Comparison of ENCODE assay signal across 10 cellular contexts in genomic region chr2:189254268-189254883, GRCh38.
A peak's percentile ranks its signal among the peaks of the same experiment; 100 is the strongest.
DNase-seq lines count a peak whose midpoint lies in the region; ATAC-seq and TF ChIP-seq lines count a peak whose summit lies in the region.
"Had no signal": no experiment of that assay in that cellular context is flagged by ENCODE, and none has a peak within 500 bp of the region (broad histone marks: within the 10 kb centered on the region; RNA-seq: fewer than 3 reads in every experiment).

No MANE protein-coding gene starts in this region.

- no peaks in the 10 kb centered on the region for H3K27me3 Mint-ChIP-seq in activated naive CD8-positive, alpha-beta T cell
- H3K27me3 Mint-ChIP-seq in activated naive CD8-positive, alpha-beta T cell treated with anti-CD3 and anti-CD28 coated beads for 36 hours, result no peaks in the 10 kb centered on the region
- H3K27me3 Mint-ChIP-seq: activated CD4-positive, alpha-beta T cell treated with anti-CD3 and anti-CD28 coated beads, Interleukin-2, amount 10 ng/mL, durations not matched to agents 24 days and 14 days had no signal

- H3K9me3 Mint-ChIP-seq in activated naive CD8-positive, alpha-beta T cell (ENCODE audit: low read depth), result no peaks in the 10 kb centered on the region
- H3K9me3 Mint-ChIP-seq in activated naive CD8-positive, alpha-beta T cell treated with anti-CD3 and anti-CD28 coated beads for 36 hours, result peaks cover 3% of the 10 kb centered on the region

- H3K79me1 ChIP-seq in mesendoderm (ENCODE audit: low read length), result no peaks in the 10 kb centered on the region

- DNase-seq in activated naive CD8-positive, alpha-beta T cell treated with anti-CD3 and anti-CD28 coated beads for 36 hours, result no peak
- DNase-seq in epithelial cell of esophagus (ENCODE audit: low read depth) (peak; percentile 96), mesendoderm (peak; percentile 8), aorta (peak; percentile 77 to 81), NOMO-1 (lab: John Stamatoyannopoulos, UW; ENCODE audit: unreplicated experiment in 2 of 2) (no peak)
- DNase-seq: activated CD4-positive, alpha-beta T cell treated with anti-CD3 and anti-CD28 coated beads, Interleukin-2, amount 10 ng/mL, durations not matched to agents 24 days and 14 days; NCI-H2171 treated with DMSO at 0.1 percent for 48 hours had no signal

- WGBS in mesendoderm (ENCODE audit: extremely low coverage, insufficient coverage, low lambda C conversion rate), result no CpG with 5 or more reads among the region's 4 CpGs
- 3 to 6% methylated on average over 4 of the region's 4 CpGs for WGBS in aorta, 2 donors

- no peak overlapping the region for H3K9ac ChIP-seq in mesendoderm (ENCODE audit: low read length)

- H4K8ac ChIP-seq in mesendoderm (ENCODE audit: low read depth, low read length), result no peak overlapping the region

- H2BK15ac ChIP-seq in mesendoderm (replicated peaks; ENCODE audit: low read depth), result no peak overlapping the region

- peak overlapping the region; percentile 70 for H3K27ac Mint-ChIP-seq in activated naive CD8-positive, alpha-beta T cell
- no peak overlapping the region for H3K27ac Mint-ChIP-seq in activated naive CD8-positive, alpha-beta T cell treated with anti-CD3 and anti-CD28 coated beads for 36 hours
- H3K27ac Mint-ChIP-seq: activated CD4-positive, alpha-beta T cell treated with anti-CD3 and anti-CD28 coated beads, Interleukin-2, amount 10 ng/mL, durations not matched to agents 24 days and 14 days had no signal

- H2AK5ac ChIP-seq in mesendoderm (ENCODE audit: low read length), result no peak overlapping the region

- no peak overlapping the region for H3K18ac ChIP-seq in mesendoderm (ENCODE audit: low read length)

- H3K27ac ChIP-seq in mesendoderm (ENCODE audit: low read depth, low read length) (no peak overlapping the region), aorta (ENCODE audit: low read depth in 1 of 2, low read length in 2 of 2) (peak overlapping the region in 1 of 2 donors; percentile 89)

- no peak overlapping the region for H3K4me3 Mint-ChIP-seq in activated naive CD8-positive, alpha-beta T cell
- no peak overlapping the region for H3K4me3 Mint-ChIP-seq in activated naive CD8-positive, alpha-beta T cell treated with anti-CD3 and anti-CD28 coated beads for 36 hours
- H3K4me3 Mint-ChIP-seq: activated CD4-positive, alpha-beta T cell treated with anti-CD3 and anti-CD28 coated beads, Interleukin-2, amount 10 ng/mL, durations not matched to agents 24 days and 14 days had no signal

- H3K4ac ChIP-seq in mesendoderm (ENCODE audit: low read depth, low read length), result no peak overlapping the region

- intact Hi-C loops in aorta (cut with DNase I), result loop anchor here in 1 of 2 donors (5.0 kb wide), 1 partner anchor 42 kb away; no protein-coding TSS in a partner anchor

- no peaks in the 10 kb centered on the region for H3K9me3 ChIP-seq in aorta (ENCODE audit: control insufficient read depth, low read length)

- H3K27me3 ChIP-seq in mesendoderm (ENCODE audit: insufficient read depth, low read length, poor library complexity), result no peaks in the 10 kb centered on the region
- H3K27me3 ChIP-seq in aorta (ENCODE audit: control insufficient read depth in 1 of 2, insufficient read depth in 2 of 2, low read length in 1 of 2), result no peaks in the 10 kb centered on the region

- no peaks in the 10 kb centered on the region for H3K36me3 ChIP-seq in mesendoderm (ENCODE audit: control insufficient read depth, insufficient read depth, low read length)
- H3K36me3 ChIP-seq in aorta (ENCODE audit: control insufficient read depth in 1 of 2, insufficient read depth in 2 of 2, low read length in 1 of 2), result no peaks in the 10 kb centered on the region

- H3K4me2 ChIP-seq in mesendoderm (ENCODE audit: low read length), result no peak overlapping the region

- no peak overlapping the region for H2BK5ac ChIP-seq in mesendoderm (ENCODE audit: low read length)

- no peak overlapping the region for H3K23ac ChIP-seq in mesendoderm (ENCODE audit: low read length)

- H3K4me1 ChIP-seq in mesendoderm (ENCODE audit: control insufficient read depth, low read depth, low read length), result no peaks in the 10 kb centered on the region
- peaks cover 9 to 10% of the 10 kb centered on the region in 2 donors for H3K4me1 ChIP-seq in aorta (ENCODE audit: control insufficient read depth in 1 of 2, insufficient read depth in 2 of 2, low read length in 2 of 2)

- no peaks in the 10 kb centered on the region for H3K79me2 ChIP-seq in mesendoderm (ENCODE audit: control insufficient read depth, insufficient read depth, low read length)

- peaks cover 10% of the 10 kb centered on the region for H3K36me3 Mint-ChIP-seq in activated naive CD8-positive, alpha-beta T cell
- peaks cover 7% of the 10 kb centered on the region for H3K36me3 Mint-ChIP-seq in activated naive CD8-positive, alpha-beta T cell treated with anti-CD3 and anti-CD28 coated beads for 36 hours

- H3K4me1 Mint-ChIP-seq in activated naive CD8-positive, alpha-beta T cell (ENCODE audit: low read depth), result peaks cover 35% of the 10 kb centered on the region
- peaks cover 19% of the 10 kb centered on the region for H3K4me1 Mint-ChIP-seq in activated naive CD8-positive, alpha-beta T cell treated with anti-CD3 and anti-CD28 coated beads for 36 hours
- H3K4me1 Mint-ChIP-seq: activated CD4-positive, alpha-beta T cell treated with anti-CD3 and anti-CD28 coated beads, Interleukin-2, amount 10 ng/mL, durations not matched to agents 24 days and 14 days had no signal

- TF ChIP-seq CTCF in epithelial cell of esophagus (IDR thresholded peaks at IDR 0.05; ENCODE audit: insufficient read depth, low read depth, low read length, missing control alignments), result no peak

- H3K4me3 ChIP-seq in epithelial cell of esophagus (ENCODE audit: low read length) (no peak overlapping the region), mesendoderm (ENCODE audit: low read length) (no peak overlapping the region), aorta (ENCODE audit: low read length in 2 of 2) (no peak overlapping the region)

- no peak overlapping the region for H2BK120ac ChIP-seq in mesendoderm (ENCODE audit: low read depth, low read length)

- no peak overlapping the region for H3K56ac ChIP-seq in mesendoderm (ENCODE audit: low read length)

- H4K5ac ChIP-seq in mesendoderm (ENCODE audit: low read length), result no peak overlapping the region

- ATAC-seq in aorta (ENCODE audit: low FRiP score) (peak; percentile 82), GM19328 (IDR thresholded peaks at IDR 0.05; ENCODE audit: unreplicated experiment) (no peak), HG03565 (IDR thresholded peaks at IDR 0.05; ENCODE audit: unreplicated experiment) (no peak)

Comparison
In these comparisons a context has a peak if more than half of its experiments do, and no peak if none do; other contexts are left out.
1. DNase-seq: peak in epithelial cell of esophagus (single experiment), mesendoderm (single experiment) and aorta (2 of 2); none in activated naive CD8-positive, alpha-beta T cell treated with anti-CD3 and anti-CD28 coated beads for 36 hours (single experiment) and NOMO-1 (0 of 2).